In genomic region chr15:76162050-76162425, GRCh38 we compare ENCODE assay signal across 2 cellular contexts.
TF ChIP-seq lines count a peak whose summit lies in the region.

No MANE protein-coding gene starts in this region.

TF ChIP-seq in H1, 55 proteins besides CTCF, POLR2A, EP300 and RAD21:
- TF ChIP-seq ATF2 (IDR thresholded peaks at IDR 0.05; ENCODE audit: low read length) (no peak), NRF1 (IDR thresholded peaks at IDR 0.05; ENCODE audit: low read depth, low read length) (no peak), KDM5A (IDR thresholded peaks at IDR 0.05; ENCODE audit: low read length) (no peak), SP1 (IDR thresholded peaks at IDR 0.05; ENCODE audit: low read depth, low read length) (no peak), SIX5 (IDR thresholded peaks at IDR 0.05; ENCODE audit: low read depth, low read length) (no peak), SIRT6 (IDR thresholded peaks at IDR 0.05; ENCODE audit: low read length) (no peak), JUND (IDR thresholded peaks at IDR 0.05; ENCODE audit: low read length) (no peak), CHD1 (IDR thresholded peaks at IDR 0.05; ENCODE audit: low read depth, low read length) (no peak), CTBP2 (IDR thresholded peaks at IDR 0.05; ENCODE audit: borderline replicate concordance, insufficient read depth, insufficient read length, low read length) (no peak), ZNF274 (IDR thresholded peaks at IDR 0.05; ENCODE audit: borderline replicate concordance, extremely low read depth, low read length) (no peak), YY1 (IDR thresholded peaks at IDR 0.05; ENCODE audit: low read depth, low read length) (no peak), JUN (IDR thresholded peaks at IDR 0.05; ENCODE audit: low read depth, low read length) (no peak), PHF8 (conservative IDR thresholded peaks at IDR 0.05; ENCODE audit: low read depth, low read length) (no peak)

TF ChIP-seq in GM23338, 12 proteins besides CTCF, POLR2A, EP300 and RAD21:
- no peak for TF ChIP-seq JUNB (IDR thresholded peaks at IDR 0.05; ENCODE audit: unreplicated experiment)
- TF ChIP-seq REST (IDR thresholded peaks at IDR 0.05; ENCODE audit: unreplicated experiment): no peak
- TF ChIP-seq EZH2phosphoT487 (IDR thresholded peaks at IDR 0.05; ENCODE audit: unreplicated experiment): no peak
- no peak for TF ChIP-seq ZNF331 (CRISPR knock-in tag; IDR thresholded peaks at IDR 0.05; ENCODE audit: low read depth)
- TF ChIP-seq ZNF462 (CRISPR knock-in tag; IDR thresholded peaks at IDR 0.05): no peak
- TF ChIP-seq EZH2 (IDR thresholded peaks at IDR 0.05; ENCODE audit: low read depth, unreplicated experiment): no peak
- TF ChIP-seq NANOG (IDR thresholded peaks at IDR 0.05; ENCODE audit: borderline replicate concordance): no peak
- no peak for TF ChIP-seq CREB1 (CRISPR knock-in tag; IDR thresholded peaks at IDR 0.05; ENCODE audit: low read depth)
- TF ChIP-seq POLR2AphosphoS5 (IDR thresholded peaks at IDR 0.05; ENCODE audit: low read depth): no peak
- TF ChIP-seq ETS1 (IDR thresholded peaks at IDR 0.05): no peak
- no peak for TF ChIP-seq ZNF114 (CRISPR knock-in tag; IDR thresholded peaks at IDR 0.05)
- no peak for TF ChIP-seq STAT1 (IDR thresholded peaks at IDR 0.05; ENCODE audit: unreplicated experiment)
